In genomic region chr15:69394556-69395282, GRCh38 we compare ENCODE assay signal across 1 cellular context.
TF ChIP-seq lines count a peak whose summit lies in the region.

No MANE protein-coding gene starts in this region.

TF ChIP-seq in HepG2, 621 proteins besides CTCF, POLR2A, EP300 and RAD21 (continued from another document):
- TF ChIP-seq PRDM4 (CRISPR knock-in tag; IDR thresholded peaks at IDR 0.05; ENCODE audit: borderline replicate concordance) = no peak
- no peak for TF ChIP-seq ZNF274 (CRISPR knock-in tag; IDR thresholded peaks at IDR 0.05)
- TF ChIP-seq, protein P1, sequence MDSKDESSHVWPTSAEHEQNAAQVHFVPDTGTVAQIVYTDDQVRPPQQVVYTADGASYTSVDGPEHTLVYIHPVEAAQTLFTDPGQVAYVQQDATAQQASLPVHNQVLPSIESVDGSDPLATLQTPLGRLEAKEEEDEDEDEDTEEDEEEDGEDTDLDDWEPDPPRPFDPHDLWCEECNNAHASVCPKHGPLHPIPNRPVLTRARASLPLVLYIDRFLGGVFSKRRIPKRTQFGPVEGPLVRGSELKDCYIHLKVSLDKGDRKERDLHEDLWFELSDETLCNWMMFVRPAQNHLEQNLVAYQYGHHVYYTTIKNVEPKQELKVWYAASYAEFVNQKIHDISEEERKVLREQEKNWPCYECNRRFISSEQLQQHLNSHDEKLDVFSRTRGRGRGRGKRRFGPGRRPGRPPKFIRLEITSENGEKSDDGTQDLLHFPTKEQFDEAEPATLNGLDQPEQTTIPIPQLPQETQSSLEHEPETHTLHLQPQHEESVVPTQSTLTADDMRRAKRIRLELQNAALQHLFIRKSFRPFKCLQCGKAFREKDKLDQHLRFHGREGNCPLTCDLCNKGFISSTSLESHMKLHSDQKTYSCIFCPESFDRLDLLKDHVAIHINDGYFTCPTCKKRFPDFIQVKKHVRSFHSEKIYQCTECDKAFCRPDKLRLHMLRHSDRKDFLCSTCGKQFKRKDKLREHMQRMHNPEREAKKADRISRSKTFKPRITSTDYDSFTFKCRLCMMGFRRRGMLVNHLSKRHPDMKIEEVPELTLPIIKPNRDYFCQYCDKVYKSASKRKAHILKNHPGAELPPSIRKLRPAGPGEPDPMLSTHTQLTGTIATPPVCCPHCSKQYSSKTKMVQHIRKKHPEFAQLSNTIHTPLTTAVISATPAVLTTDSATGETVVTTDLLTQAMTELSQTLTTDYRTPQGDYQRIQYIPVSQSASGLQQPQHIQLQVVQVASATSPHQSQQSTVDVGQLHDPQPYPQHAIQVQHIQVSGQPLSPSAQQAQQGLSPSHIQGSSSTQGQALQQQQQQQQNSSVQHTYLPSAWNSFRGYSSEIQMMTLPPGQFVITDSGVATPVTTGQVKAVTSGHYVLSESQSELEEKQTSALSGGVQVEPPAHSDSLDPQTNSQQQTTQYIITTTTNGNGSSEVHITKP (CRISPR knock-in tag; IDR thresholded peaks at IDR 0.05; ENCODE audit: low read depth) = no peak
- no peak for TF ChIP-seq ZNF430 (CRISPR knock-in tag; IDR thresholded peaks at IDR 0.05)
- no peak for TF ChIP-seq ZNF790 (CRISPR knock-in tag; IDR thresholded peaks at IDR 0.05; ENCODE audit: borderline replicate concordance)
- TF ChIP-seq, protein P2, sequence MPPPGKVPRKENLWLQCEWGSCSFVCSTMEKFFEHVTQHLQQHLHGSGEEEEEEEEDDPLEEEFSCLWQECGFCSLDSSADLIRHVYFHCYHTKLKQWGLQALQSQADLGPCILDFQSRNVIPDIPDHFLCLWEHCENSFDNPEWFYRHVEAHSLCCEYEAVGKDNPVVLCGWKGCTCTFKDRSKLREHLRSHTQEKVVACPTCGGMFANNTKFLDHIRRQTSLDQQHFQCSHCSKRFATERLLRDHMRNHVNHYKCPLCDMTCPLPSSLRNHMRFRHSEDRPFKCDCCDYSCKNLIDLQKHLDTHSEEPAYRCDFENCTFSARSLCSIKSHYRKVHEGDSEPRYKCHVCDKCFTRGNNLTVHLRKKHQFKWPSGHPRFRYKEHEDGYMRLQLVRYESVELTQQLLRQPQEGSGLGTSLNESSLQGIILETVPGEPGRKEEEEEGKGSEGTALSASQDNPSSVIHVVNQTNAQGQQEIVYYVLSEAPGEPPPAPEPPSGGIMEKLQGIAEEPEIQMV (CRISPR knock-in tag; IDR thresholded peaks at IDR 0.05; ENCODE audit: low read depth) = peak; percentile 74; the same call in 1 of the 2 replicates
- TF ChIP-seq ZNF317 (CRISPR knock-in tag; IDR thresholded peaks at IDR 0.05) = no peak
- TF ChIP-seq FOXA1 (IDR thresholded peaks at IDR 0.05) = no peak
- TF ChIP-seq FOXA1 (CRISPR knock-in tag; IDR thresholded peaks at IDR 0.05) = no peak
- TF ChIP-seq, protein P3, sequence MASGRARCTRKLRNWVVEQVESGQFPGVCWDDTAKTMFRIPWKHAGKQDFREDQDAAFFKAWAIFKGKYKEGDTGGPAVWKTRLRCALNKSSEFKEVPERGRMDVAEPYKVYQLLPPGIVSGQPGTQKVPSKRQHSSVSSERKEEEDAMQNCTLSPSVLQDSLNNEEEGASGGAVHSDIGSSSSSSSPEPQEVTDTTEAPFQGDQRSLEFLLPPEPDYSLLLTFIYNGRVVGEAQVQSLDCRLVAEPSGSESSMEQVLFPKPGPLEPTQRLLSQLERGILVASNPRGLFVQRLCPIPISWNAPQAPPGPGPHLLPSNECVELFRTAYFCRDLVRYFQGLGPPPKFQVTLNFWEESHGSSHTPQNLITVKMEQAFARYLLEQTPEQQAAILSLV (CRISPR knock-in tag; IDR thresholded peaks at IDR 0.05; ENCODE audit: borderline replicate concordance) = no peak
- no peak for TF ChIP-seq FIP1L1 (IDR thresholded peaks at IDR 0.05; ENCODE audit: borderline replicate concordance, insufficient read depth, low read depth, low read length)
- TF ChIP-seq ZNF678 (CRISPR knock-in tag; IDR thresholded peaks at IDR 0.05) = no peak
- TF ChIP-seq ZNF224 (CRISPR knock-in tag; IDR thresholded peaks at IDR 0.05) = no peak
- no peak for TF ChIP-seq MAFK (conservative IDR thresholded peaks at IDR 0.05 in 1 of 2, IDR thresholded peaks at IDR 0.05 in 1 of 2; ENCODE audit: low read length in 2 of 2)
- TF ChIP-seq, protein P4, sequence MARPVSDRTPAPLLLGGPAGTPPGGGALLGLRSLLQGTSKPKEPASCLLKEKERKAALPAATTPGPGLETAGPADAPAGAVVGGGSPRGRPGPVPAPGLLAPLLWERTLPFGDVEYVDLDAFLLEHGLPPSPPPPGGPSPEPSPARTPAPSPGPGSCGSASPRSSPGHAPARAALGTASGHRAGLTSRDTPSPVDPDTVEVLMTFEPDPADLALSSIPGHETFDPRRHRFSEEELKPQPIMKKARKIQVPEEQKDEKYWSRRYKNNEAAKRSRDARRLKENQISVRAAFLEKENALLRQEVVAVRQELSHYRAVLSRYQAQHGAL (CRISPR knock-in tag; IDR thresholded peaks at IDR 0.05; ENCODE audit: not compliant biosample characterization) = no peak
- TF ChIP-seq NONO (IDR thresholded peaks at IDR 0.05) = no peak
- no peak for TF ChIP-seq NONO (CRISPR knock-in tag; conservative IDR thresholded peaks at IDR 0.05)
- TF ChIP-seq ZNF841 (CRISPR knock-in tag; IDR thresholded peaks at IDR 0.05; ENCODE audit: borderline replicate concordance) = no peak
TF ChIP-seq in HepG2: peak in this region for 47.
